ENCODE assay signal across 14 cellular contexts in the genomic region with DNA sequence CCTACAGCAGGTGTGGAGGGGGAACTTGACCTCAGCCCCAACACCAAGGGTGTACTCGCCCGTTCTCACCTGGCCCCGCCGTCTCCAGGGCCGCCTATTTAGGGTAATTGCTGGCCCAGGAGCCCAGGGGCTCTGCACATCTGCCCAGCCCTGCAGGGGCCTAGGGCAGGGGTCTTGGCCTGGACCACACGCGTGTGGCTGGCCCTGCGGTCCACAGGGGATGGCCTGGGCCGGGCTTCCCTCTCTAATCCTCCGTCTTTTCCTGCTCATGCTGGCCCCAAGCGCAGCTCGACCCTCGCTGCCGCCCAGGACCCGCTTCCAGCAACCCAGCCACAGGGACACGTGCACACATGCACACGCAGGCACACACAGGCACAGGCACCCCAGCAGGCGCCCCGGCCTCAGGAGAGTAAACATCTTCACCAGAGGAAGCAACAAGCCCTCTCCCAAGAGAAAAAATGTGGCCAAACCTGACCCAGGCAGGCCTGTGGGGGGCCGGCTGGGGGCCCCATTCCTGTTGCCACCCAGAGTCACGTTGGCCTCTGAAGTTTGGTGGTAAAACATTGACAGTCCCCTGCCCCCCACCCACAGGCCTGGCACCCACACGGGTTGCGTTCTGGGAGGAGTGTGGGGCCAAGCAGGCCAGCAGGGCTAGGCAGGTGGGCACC. TPM values are rescaled to one million over a fixed set of nuclear protein-coding genes. Genes with fewer than 3 reads are reported as not detected.
DNase-seq lines count a peak whose midpoint lies in the region; ATAC-seq and TF ChIP-seq lines count a peak whose summit lies in the region.
"Had no signal": no experiment of that assay in that cellular context is flagged by ENCODE, and none has a peak within 500 bp of the region (broad histone marks: within the 10 kb centered on the region; RNA-seq: fewer than 3 reads in every experiment).

No MANE protein-coding gene starts in this region.

- intact Hi-C loops in HCT116 (cut with micrococcal nuclease) (no loop called here), thyroid gland (cut with DNase I) (no loop called here)
- intact Hi-C loops in naive thymus-derived CD4-positive, alpha-beta T cell (cut with micrococcal nuclease) = no loop called here

- peaks cover 64% of the 10 kb centered on the region for H3K27me3 ChIP-seq in BLaER1
- H3K27me3 ChIP-seq in HCT116 (ENCODE audit: insufficient read depth, low read length) = no peaks in the 10 kb centered on the region
- no peaks in the 10 kb centered on the region for H3K27me3 ChIP-seq in naive thymus-derived CD4-positive, alpha-beta T cell (ENCODE audit: control insufficient read depth in 2 of 2, insufficient read depth in 2 of 2, low read length in 2 of 2)
- no peaks in the 10 kb centered on the region for H3K27me3 ChIP-seq in thyroid gland
- H3K27me3 ChIP-seq: testis had no signal

- no peak for TF ChIP-seq RAD21 in HCT116 (IDR thresholded peaks at IDR 0.05; ENCODE audit: low read depth)

- H3K9me2 ChIP-seq in HCT116 (ENCODE audit: insufficient read depth) = no peaks in the 10 kb centered on the region

- peak overlapping the region; percentile 65 to 81 (median 77) for H3K4me3 Mint-ChIP-seq in brain
- H3K4me3 Mint-ChIP-seq in naive thymus-derived CD4-positive, alpha-beta T cell = peak overlapping the region in 9 of 10 donors; percentile 39 to 82 (median 73)
- no peak overlapping the region for H3K4me3 Mint-ChIP-seq in activated CD8-positive, alpha-beta memory T cell treated with anti-CD3 and anti-CD28 coated beads, Interleukin-2, amount 10 ng/mL, durations not matched to agents 7 days and 5 days

- H2AFZ ChIP-seq in HCT116 (ENCODE audit: low read depth, low read length, poor library complexity, severe bottlenecking) = no peak overlapping the region
- H2AFZ ChIP-seq: parathyroid adenoma had no signal

- H3K27ac ChIP-seq in BLaER1 = no peak overlapping the region
- peak overlapping the region; percentile 54; the same call in 1 of the 2 replicates for H3K27ac ChIP-seq in HCT116 (ENCODE audit: low read depth, low read length)
- H3K27ac ChIP-seq in naive thymus-derived CD4-positive, alpha-beta T cell (ENCODE audit: low read depth, low read length) = no peak overlapping the region
- no peak overlapping the region for H3K27ac ChIP-seq in thyroid gland
- H3K27ac ChIP-seq: ascending aorta, parathyroid adenoma, testis had no signal

- H3K4me1 ChIP-seq in BLaER1 (peaks cover 74% of the 10 kb centered on the region), HCT116 (ENCODE audit: control insufficient read depth in 1 of 2, insufficient read depth in 2 of 2, low read length in 2 of 2) (peaks cover 33 to 35% of the 10 kb centered on the region in 2 experiments), thyroid gland (peaks cover 9 to 16% of the 10 kb centered on the region in 2 donors)
- no peaks in the 10 kb centered on the region for H3K4me1 ChIP-seq in naive thymus-derived CD4-positive, alpha-beta T cell (ENCODE audit: control insufficient read depth in 2 of 2, insufficient read depth in 2 of 2, low read length in 2 of 2)

- in situ Hi-C loops in GM13976 (cut with MboI; ENCODE audit: low sequenced_read_pairs, unreplicated experiment) = no loop called here

- no peak for DNase-seq in HCT116 (ENCODE audit: low read depth, low spot score)
- DNase-seq in naive thymus-derived CD4-positive, alpha-beta T cell = no peak
- no peak for DNase-seq in thyroid gland
- no peak for DNase-seq in activated CD8-positive, alpha-beta memory T cell treated with anti-CD3 and anti-CD28 coated beads, Interleukin-2, amount 10 ng/mL, durations not matched to agents 7 days and 5 days
- DNase-seq in GM13976 (ENCODE audit: low spot score) = no peak
- DNase-seq: NCI-H1048, SIG-M5 had no signal

- H3K9ac ChIP-seq in BLaER1 (no peak overlapping the region), HCT116 (ENCODE audit: low read length) (0 out of 2 replicates have a peak overlapping the region, but pooled peaks have one; percentile 2)
- H3K9ac ChIP-seq: parathyroid adenoma had no signal

- no peak for TF ChIP-seq POLR2A in HCT116 (IDR thresholded peaks at IDR 0.05; ENCODE audit: borderline replicate concordance, extremely low read depth, insufficient read depth, insufficient read length)
- no peak for TF ChIP-seq POLR2A in thyroid gland (IDR thresholded peaks at IDR 0.05)

- H3K4me2 ChIP-seq in BLaER1 (peak overlapping the region; percentile 88), HCT116 (ENCODE audit: low read length) (peak overlapping the region; percentile 62)

- H3K4me3 ChIP-seq in BLaER1 = peak overlapping the region; percentile 29; the same call in 1 of the 2 replicates
- H3K4me3 ChIP-seq in HCT116 (replicated peaks in 1 of 2; ENCODE audit: low read depth in 1 of 2, low read length in 2 of 2) = peak overlapping the region in 1 of 2 experiments; percentile 26; a peak in 1 of 4 replicates
- H3K4me3 ChIP-seq in naive thymus-derived CD4-positive, alpha-beta T cell (ENCODE audit: low read length) = no peak overlapping the region
- no peak overlapping the region for H3K4me3 ChIP-seq in thyroid gland (replicated peaks in 1 of 3)

- 83 to 92% methylated on average over 16 to 18 of the region's 23 CpGs for WGBS in thyroid gland, 2 donors

- BruUV-seq in HCT116 (replicated peaks; lab: Mats Ljungman, UMichigan) = no TSS peak

- no peaks in the 10 kb centered on the region for H3K9me3 Mint-ChIP-seq in brain
- no peaks in the 10 kb centered on the region for H3K9me3 Mint-ChIP-seq in naive thymus-derived CD4-positive, alpha-beta T cell
- H3K9me3 Mint-ChIP-seq in activated CD8-positive, alpha-beta memory T cell treated with anti-CD3 and anti-CD28 coated beads, Interleukin-2, amount 10 ng/mL, durations not matched to agents 7 days and 5 days (ENCODE audit: low read depth) = no peaks in the 10 kb centered on the region

- H4K20me1 ChIP-seq in BLaER1 = peaks cover 48% of the 10 kb centered on the region
- no peaks in the 10 kb centered on the region for H4K20me1 ChIP-seq in HCT116 (ENCODE audit: insufficient read depth)

- H3K36me3 Mint-ChIP-seq in brain = no peaks in the 10 kb centered on the region
- no peaks in the 10 kb centered on the region for H3K36me3 Mint-ChIP-seq in naive thymus-derived CD4-positive, alpha-beta T cell
- no peaks in the 10 kb centered on the region for H3K36me3 Mint-ChIP-seq in activated CD8-positive, alpha-beta memory T cell treated with anti-CD3 and anti-CD28 coated beads, Interleukin-2, amount 10 ng/mL, durations not matched to agents 7 days and 5 days
- H3K36me3 Mint-ChIP-seq: CD14-positive monocyte had no signal

- H3K27me3 Mint-ChIP-seq in brain = no peaks in the 10 kb centered on the region
- peaks cover 4 to 29% (median 10%) of the 10 kb centered on the region in 5 donors for H3K27me3 Mint-ChIP-seq in naive thymus-derived CD4-positive, alpha-beta T cell
- H3K27me3 Mint-ChIP-seq in activated CD8-positive, alpha-beta memory T cell treated with anti-CD3 and anti-CD28 coated beads, Interleukin-2, amount 10 ng/mL, durations not matched to agents 7 days and 5 days = peaks cover 18% of the 10 kb centered on the region

- H3K79me2 ChIP-seq in HCT116 (ENCODE audit: insufficient read depth, low read length) = no peaks in the 10 kb centered on the region
- H3K79me2 ChIP-seq: parathyroid adenoma had no signal

- RAD21 ChIA-PET in HCT116 (lab: Charles Lee; ENCODE audit: low non-redundant PET in 1 of 2, low total read pairs in 2 of 2, uncharacterized antibody in 2 of 2, unreplicated experiment in 2 of 2) = interaction anchor here (0.6 to 0.7 kb wide), 6 partner anchors 14 to 604 kb away, joined by 3 to 7 read pairs (median 5); no protein-coding TSS in a partner anchor

- POLR2A ChIA-PET in HCT116 (lab: Charles Lee) = interaction anchor here (0.6 to 1.2 kb wide), 2 partner anchors 26 to 546 kb away, joined by 5 to 7 read pairs; no protein-coding TSS in a partner anchor
- POLR2A ChIA-PET in naive thymus-derived CD4-positive, alpha-beta T cell (lab: Charles Lee) = no interaction called here

- no peak for ATAC-seq in HCT116
- ATAC-seq in naive thymus-derived CD4-positive, alpha-beta T cell = no peak
- ATAC-seq in activated CD8-positive, alpha-beta memory T cell treated with anti-CD3 and anti-CD28 coated beads, Interleukin-2, amount 10 ng/mL, durations not matched to agents 7 days and 5 days = no peak
- ATAC-seq in HG02973 (IDR thresholded peaks at IDR 0.05; ENCODE audit: unreplicated experiment) = no peak

- H3K36me3 ChIP-seq in BLaER1 (no peaks in the 10 kb centered on the region), HCT116 (ENCODE audit: control insufficient read depth in 1 of 2, insufficient read depth in 2 of 2, low read length in 2 of 2) (no peaks in the 10 kb centered on the region), thyroid gland (no peaks in the 10 kb centered on the region)
- no peaks in the 10 kb centered on the region for H3K36me3 ChIP-seq in naive thymus-derived CD4-positive, alpha-beta T cell (ENCODE audit: control insufficient read depth in 2 of 3, insufficient read depth in 3 of 3, low read length in 3 of 3)
- H3K36me3 ChIP-seq: ascending aorta had no signal

- H3K27ac Mint-ChIP-seq in brain = peak overlapping the region in 3 of 5 experiments; percentile 31 to 84 (median 75)
- H3K27ac Mint-ChIP-seq in naive thymus-derived CD4-positive, alpha-beta T cell = no peak overlapping the region
- no peak overlapping the region for H3K27ac Mint-ChIP-seq in activated CD8-positive, alpha-beta memory T cell treated with anti-CD3 and anti-CD28 coated beads, Interleukin-2, amount 10 ng/mL, durations not matched to agents 7 days and 5 days
- H3K27ac Mint-ChIP-seq: CD14-positive monocyte had no signal

- peaks cover 22% of the 10 kb centered on the region for H3K4me1 Mint-ChIP-seq in brain
- peaks cover 0 to 9% (median 0%) of the 10 kb centered on the region in 7 donors for H3K4me1 Mint-ChIP-seq in naive thymus-derived CD4-positive, alpha-beta T cell
- H3K4me1 Mint-ChIP-seq in activated CD8-positive, alpha-beta memory T cell treated with anti-CD3 and anti-CD28 coated beads, Interleukin-2, amount 10 ng/mL, durations not matched to agents 7 days and 5 days = peaks cover 2% of the 10 kb centered on the region

- CTCF ChIA-PET in HCT116 (lab: Charles Lee) = interaction anchor here (0.6 to 1.6 kb wide), 10 partner anchors 10 to 704 kb away, joined by 3 to 8 read pairs (median 4); a partner anchor contains a TSS
- CTCF ChIA-PET in naive thymus-derived CD4-positive, alpha-beta T cell (lab: Charles Lee) = no interaction called here
- CTCF ChIA-PET in activated CD8-positive, alpha-beta memory T cell treated with anti-CD3 and anti-CD28 coated beads, Interleukin-2, amount 10 ng/mL, durations not matched to agents 7 days and 5 days (lab: Charles Lee) = interaction anchor here (1.1 to 1.2 kb wide), 2 partner anchors 16 to 20 kb away, joined by 4 read pairs; no protein-coding TSS in a partner anchor

- H3K9me3 ChIP-seq in BLaER1 (no peaks in the 10 kb centered on the region), HCT116 (ENCODE audit: control insufficient read depth in 1 of 2, insufficient read depth in 1 of 2, low read depth in 1 of 2, low read length in 2 of 2) (no peaks in the 10 kb centered on the region), thyroid gland (no peaks in the 10 kb centered on the region)
- no peaks in the 10 kb centered on the region for H3K9me3 ChIP-seq in naive thymus-derived CD4-positive, alpha-beta T cell (ENCODE audit: control insufficient read depth in 2 of 3, low read length in 3 of 3)
- H3K9me3 ChIP-seq: ascending aorta, testis had no signal

- TF ChIP-seq CTCF in HCT116 (IDR thresholded peaks at IDR 0.05 in 2 of 3, conservative IDR thresholded peaks at IDR 0.05 in 1 of 3; ENCODE audit: borderline replicate concordance in 1 of 3, insufficient read depth in 1 of 3, low read depth in 2 of 3, low read length in 2 of 3) (no peak), brain (conservative IDR thresholded peaks at IDR 0.05) (no peak), thyroid gland (IDR thresholded peaks at IDR 0.05) (no peak), GM13976 (IDR thresholded peaks at IDR 0.05; ENCODE audit: borderline replicate concordance, control extremely low read depth, extremely low read depth, insufficient read depth, missing control alignments) (no peak)

RNA-seq across cellular contexts. Expression of a gene that starts 24.6 kb away (rescaled TPM):
- total RNA-seq in HCT116 (2021; ENCODE audit: unreplicated experiment) (31.7 TPM), thyroid gland (1 to 10 TPM in 2 of 4 donors, under 1 TPM in 2; 0.78 to 5.1 (median 1.6) TPM)
- 18.3 and 19.1 TPM in 2 replicates for polyA plus RNA-seq in HCT116 (2012)
- 28.4 TPM for polyA plus RNA-seq in brain (ENCODE audit: insufficient read depth, low read depth, low replicate concordance)
- 1 to 10 TPM in 1 of 5 experiments, not detected in 4; 1.0 TPM for total RNA-seq in naive thymus-derived CD4-positive, alpha-beta T cell
- not detected for polyA plus RNA-seq in naive thymus-derived CD4-positive, alpha-beta T cell
- under 1 TPM; 0.15 to 0.21 TPM for total RNA-seq in activated CD8-positive, alpha-beta memory T cell treated with anti-CD3 and anti-CD28 coated beads, Interleukin-2, amount 10 ng/mL, durations not matched to agents 7 days and 5 days
- polyA plus RNA-seq: CD14-positive monocyte had no signal

RNA-seq across cellular contexts. Expression of a gene that starts 47.2 kb away (rescaled TPM):
- total RNA-seq in HCT116 (2021; ENCODE audit: unreplicated experiment) (106 TPM), thyroid gland (10 to 100 TPM in 1 of 4 donors, 1 to 10 TPM in 3; 4.8 to 10.3 (median 5.1) TPM)
- polyA plus RNA-seq in HCT116 (2012) = 99.5 and 103 TPM in 2 replicates
- polyA plus RNA-seq in brain (ENCODE audit: insufficient read depth, low read depth, low replicate concordance) = 85.1 TPM
- total RNA-seq in naive thymus-derived CD4-positive, alpha-beta T cell = 100 to 1,000 TPM; 100 to 165 (median 162) TPM
- polyA plus RNA-seq in naive thymus-derived CD4-positive, alpha-beta T cell = 100 to 1,000 TPM in 1 of 2 donors, 10 to 100 TPM in 1; 70.5 to 100 TPM
- total RNA-seq in activated CD8-positive, alpha-beta memory T cell treated with anti-CD3 and anti-CD28 coated beads, Interleukin-2, amount 10 ng/mL, durations not matched to agents 7 days and 5 days = 100 to 1,000 TPM; 246 to 315 TPM

RNA-seq across cellular contexts. Expression of a gene that starts 47.4 kb away (rescaled TPM):
- total RNA-seq in HCT116 (2021; ENCODE audit: unreplicated experiment) (29.4 TPM), thyroid gland (100 to 1,000 TPM in 2 of 4 donors, 10 to 100 TPM in 2; 64.8 to 138 (median 106) TPM)
- 24.9 and 26.5 TPM in 2 replicates for polyA plus RNA-seq in HCT116 (2012)
- 45.5 TPM for polyA plus RNA-seq in brain (ENCODE audit: insufficient read depth, low read depth, low replicate concordance)
- total RNA-seq in naive thymus-derived CD4-positive, alpha-beta T cell = 10 to 100 TPM; 20.0 to 41.1 (median 26.7) TPM
- 10 to 100 TPM; 34.9 to 44.7 TPM for polyA plus RNA-seq in naive thymus-derived CD4-positive, alpha-beta T cell
- 10 to 100 TPM; 22.5 to 24.7 TPM for total RNA-seq in activated CD8-positive, alpha-beta memory T cell treated with anti-CD3 and anti-CD28 coated beads, Interleukin-2, amount 10 ng/mL, durations not matched to agents 7 days and 5 days

RNA-seq across cellular contexts. Expression of a gene that starts 56.4 kb away (rescaled TPM):
- total RNA-seq in HCT116 (2021; ENCODE audit: unreplicated experiment) = 101 TPM
- polyA plus RNA-seq in HCT116 (2012) = 37.5 and 49.0 TPM in 2 replicates
- polyA plus RNA-seq in brain (ENCODE audit: insufficient read depth, low read depth, low replicate concordance) = 84.2 TPM
- total RNA-seq in naive thymus-derived CD4-positive, alpha-beta T cell = 100 to 1,000 TPM in 1 of 5 experiments, 10 to 100 TPM in 4; 29.5 to 103 (median 30.3) TPM
- 10 to 100 TPM; 51.1 to 62.1 TPM for polyA plus RNA-seq in naive thymus-derived CD4-positive, alpha-beta T cell
- 10 to 100 TPM; 41.2 to 48.5 (median 43.3) TPM for total RNA-seq in thyroid gland
- total RNA-seq in activated CD8-positive, alpha-beta memory T cell treated with anti-CD3 and anti-CD28 coated beads, Interleukin-2, amount 10 ng/mL, durations not matched to agents 7 days and 5 days = 100 to 1,000 TPM; 133 to 137 TPM

Comparison
In these comparisons a context has a peak if more than half of its experiments do, and no peak if none do; other contexts are left out.
1. H3K27ac Mint-ChIP-seq: peak in brain (3 of 5); none in naive thymus-derived CD4-positive, alpha-beta T cell (0 of 9) and activated CD8-positive, alpha-beta memory T cell treated with anti-CD3 and anti-CD28 coated beads, Interleukin-2, amount 10 ng/mL, durations not matched to agents 7 days and 5 days (single experiment).